17 cellular contexts compared by ENCODE assay signal in genomic region chr7:81666209-81666608, GRCh38.
DNase-seq lines count a peak whose midpoint lies in the region; ATAC-seq, FAIRE-seq and TF ChIP-seq lines count a peak whose summit lies in the region.
"Had no signal": no experiment of that assay in that cellular context is flagged by ENCODE, and none has a peak within 500 bp of the region (broad histone marks: within the 10 kb centered on the region; RNA-seq: fewer than 3 reads in every experiment).

No MANE protein-coding gene starts in this region.

- H3K18ac ChIP-seq in H9 (ENCODE audit: insufficient read length, low read depth, low read length) (no peak overlapping the region), IMR-90 (ENCODE audit: low read depth, low read length) (no peak overlapping the region)

- H3K27ac Mint-ChIP-seq in H9 (peak overlapping the region in 2 of 3 experiments; percentile 51 to 94; a peak in 5 of 7 replicates), osteocyte (ENCODE audit: unreplicated experiment) (peak overlapping the region; percentile 84)
- H3K27ac Mint-ChIP-seq: CD4-positive, alpha-beta memory T cell had no signal

- H3K4me1 Mint-ChIP-seq in H9 (peaks cover 46 to 48% of the 10 kb centered on the region in 2 experiments), osteocyte (ENCODE audit: unreplicated experiment) (peaks cover 71% of the 10 kb centered on the region)
- H3K4me1 Mint-ChIP-seq: CD4-positive, alpha-beta memory T cell had no signal

- H3K27me3 ChIP-seq in H9 (ENCODE audit: insufficient read depth, low read length) (no peaks in the 10 kb centered on the region), IMR-90 (ENCODE audit: control insufficient read depth, insufficient read depth, low read length) (no peaks in the 10 kb centered on the region), GM12878 (replicated peaks in 1 of 2; ENCODE audit: control insufficient read depth in 2 of 2, insufficient read depth in 2 of 2, low read length in 1 of 2) (no peaks in the 10 kb centered on the region)

- H3K14ac ChIP-seq in H9 (ENCODE audit: insufficient read depth, low read length) (no peak overlapping the region), IMR-90 (replicated peaks; ENCODE audit: low read depth, low read length) (no peak overlapping the region)

- H4K20me1 ChIP-seq in H9 (ENCODE audit: control insufficient read depth, insufficient read depth, insufficient read length) = no peaks in the 10 kb centered on the region
- no peaks in the 10 kb centered on the region for H4K20me1 ChIP-seq in IMR-90 (ENCODE audit: insufficient read depth, low read length)
- H4K20me1 ChIP-seq in GM12878 (ENCODE audit: control insufficient read depth, insufficient read depth) = no peaks in the 10 kb centered on the region

- no peaks in the 10 kb centered on the region; the same call in 1 of the 2 replicates for H3K4me1 ChIP-seq in H9 (ENCODE audit: insufficient read depth, low read length)
- H3K4me1 ChIP-seq in IMR-90 (ENCODE audit: control insufficient read depth, insufficient read depth, low read length) = peaks cover 6% of the 10 kb centered on the region
- H3K4me1 ChIP-seq in GM12878 (ENCODE audit: control insufficient read depth, insufficient read depth, low read length) = no peaks in the 10 kb centered on the region

- WGBS in H9 (ENCODE audit: extremely low coverage, insufficient read length, low lambda C conversion rate) = no CpG with 5 or more reads among the region's 1 CpG
- no CpG with 5 or more reads among the region's 1 CpG for WGBS in IMR-90 (ENCODE audit: extremely low coverage in 2 of 2, insufficient read length in 1 of 2), 2 experiments
- WGBS in GM12878 (ENCODE audit: insufficient coverage, insufficient replicate concordance, low lambda C conversion rate, missing lambda C conversion rate) = 0% methylated on average over 1 of the region's 1 CpG

- H2BK12ac ChIP-seq in H9 (ENCODE audit: insufficient read length, low read depth, low read length) = no peak overlapping the region

- TF ChIP-seq RAD21 in IMR-90 (IDR thresholded peaks at IDR 0.05; ENCODE audit: low read length) (no peak), GM12878 (IDR thresholded peaks at IDR 0.05; ENCODE audit: insufficient read depth, low read depth, low read length) (no peak)

- H3K56ac ChIP-seq in H9 (ENCODE audit: insufficient read length, low read depth, low read length) (no peak overlapping the region), IMR-90 (ENCODE audit: extremely low read depth, insufficient read depth, low read length) (no peak overlapping the region)

- dilution Hi-C loops in IMR-90 (cut with HindIII; ENCODE audit: low sequenced_read_pairs, unreplicated experiment) = no loop called here

- intact Hi-C loops in IMR-90 (cut with micrococcal nuclease) (no loop called here), GM12878 (cut with micrococcal nuclease; ENCODE audit: unreplicated experiment) (no loop called here)

- no peaks in the 10 kb centered on the region for H3K23me2 ChIP-seq in H9 (ENCODE audit: insufficient read length, low read depth, low read length, poor library complexity, severe bottlenecking)

- no peaks in the 10 kb centered on the region for H3K9me3 ChIP-seq in H9 (ENCODE audit: control insufficient read depth, low read depth, low read length)
- peaks cover 5% of the 10 kb centered on the region; the same call in 1 of the 2 replicates for H3K9me3 ChIP-seq in IMR-90 (ENCODE audit: control insufficient read depth, insufficient read depth, low read length)
- H3K9me3 ChIP-seq in GM12878 (replicated peaks; ENCODE audit: control insufficient read depth, insufficient read depth, low read length) = no peaks in the 10 kb centered on the region

- no peak overlapping the region for H4K8ac ChIP-seq in H9 (replicated peaks; ENCODE audit: insufficient read length, low read depth, low read length)
- H4K8ac ChIP-seq in IMR-90 (ENCODE audit: low read depth in 2 of 2, low read length in 2 of 2) = no peak overlapping the region

- H3K79me1 ChIP-seq in H9 (ENCODE audit: insufficient read depth, low read depth, low read length, poor library complexity, severe bottlenecking) = no peaks in the 10 kb centered on the region
- no peaks in the 10 kb centered on the region for H3K79me1 ChIP-seq in IMR-90 (ENCODE audit: low read depth in 1 of 2, low read length in 2 of 2)

- H2BK120ac ChIP-seq in H9 (ENCODE audit: low read depth, low read length, poor library complexity, severe bottlenecking) = no peak overlapping the region
- H2BK120ac ChIP-seq in IMR-90 (ENCODE audit: low read depth, low read length) = no peak overlapping the region

- RAD21 ChIA-PET in GM12878 (lab: Charles Lee; ENCODE audit: unreplicated experiment) = interaction anchor here (1.2 to 1.5 kb wide), 2 partner anchors 11 to 165 kb away, joined by 3 to 7 read pairs; no protein-coding TSS in a partner anchor

- SMC1A ChIA-PET in GM12878 (lab: Charles Lee; ENCODE audit: uncharacterized antibody, unreplicated experiment) = interaction anchor here (0.7 to 1.5 kb wide), 4 partner anchors 10 to 165 kb away, joined by 3 to 8 read pairs (median 4); no protein-coding TSS in a partner anchor

- BruUV-seq in IMR-90 (replicated peaks; lab: Mats Ljungman, UMichigan) (no TSS peak), GM12878 (replicated peaks; lab: Mats Ljungman, UMichigan) (no TSS peak)

- H4K91ac ChIP-seq in H9 (ENCODE audit: insufficient read length, low read depth, low read length) = no peak overlapping the region
- no peak overlapping the region for H4K91ac ChIP-seq in IMR-90 (ENCODE audit: insufficient read depth, low read depth, low read length)

- no peak overlapping the region for H2AK5ac ChIP-seq in H9 (ENCODE audit: insufficient read length, low read length)
- no peak overlapping the region for H2AK5ac ChIP-seq in IMR-90 (ENCODE audit: low read depth, low read length)

- H3K9me1 ChIP-seq in IMR-90 (ENCODE audit: insufficient read depth, low read length) = no peaks in the 10 kb centered on the region

- no peak overlapping the region for H3K4me2 ChIP-seq in H9 (ENCODE audit: insufficient read depth, insufficient read length, low read length)
- no peak overlapping the region for H3K4me2 ChIP-seq in IMR-90 (ENCODE audit: low read depth, low read length)
- no peak overlapping the region for H3K4me2 ChIP-seq in GM12878 (ENCODE audit: control insufficient read depth, insufficient read depth)

- H2AK9ac ChIP-seq in IMR-90 (replicated peaks; ENCODE audit: low read depth, low read length, poor library complexity) = no peak overlapping the region

- H3K23ac ChIP-seq in H9 (ENCODE audit: insufficient read length, low read depth, low read length) (no peak overlapping the region), IMR-90 (ENCODE audit: low read depth, low read length) (no peak overlapping the region)

- H3K27me3 Mint-ChIP-seq in H9 (ENCODE audit: low read depth) = no peaks in the 10 kb centered on the region
- no peaks in the 10 kb centered on the region for H3K27me3 Mint-ChIP-seq in osteocyte (ENCODE audit: unreplicated experiment)
- H3K27me3 Mint-ChIP-seq: CD4-positive, alpha-beta memory T cell had no signal

- no peak overlapping the region for H3T11ph ChIP-seq in H9 (ENCODE audit: low read length)

- H3K4ac ChIP-seq in H9 (ENCODE audit: low read depth, low read length) (no peak overlapping the region), IMR-90 (ENCODE audit: low read depth, low read length) (no peak overlapping the region)

- H2AFZ ChIP-seq in H9 (ENCODE audit: low read length) (no peak overlapping the region), IMR-90 (replicated peaks; ENCODE audit: low read length, poor library complexity) (no peak overlapping the region), GM12878 (ENCODE audit: control insufficient read depth, low read depth, low read length) (no peak overlapping the region)

- H3K36me3 Mint-ChIP-seq in H9 (ENCODE audit: insufficient read depth in 1 of 3, low read depth in 3 of 3) = peaks cover 0 to 2% (median 0%) of the 10 kb centered on the region in 3 experiments; a peak in 3 of 7 replicates
- H3K36me3 Mint-ChIP-seq in osteocyte (ENCODE audit: unreplicated experiment) = peaks cover 14% of the 10 kb centered on the region
- H3K36me3 Mint-ChIP-seq: CD4-positive, alpha-beta memory T cell had no signal

- DNase-seq in H9 = no peak
- peak; percentile 58 for DNase-seq in IMR-90
- no peak for DNase-seq in GM12878 (ENCODE audit: low read depth, low spot score)
- DNase-seq in osteocyte (ENCODE audit: extremely low spot score, unreplicated experiment) = no peak
- no peak for DNase-seq in EL
- no peak for DNase-seq in DMS114 treated with DMSO at 0.1 percent for 48 hours (lab: John Stamatoyannopoulos, UW; ENCODE audit: unreplicated experiment)
- DNase-seq: C1 segment of cervical spinal cord; Calu3; CD4-positive, alpha-beta memory T cell; COR-L47; DMS53; DMS79 treated with DMSO at 0.1 percent for 48 hours; GOT3; HCEC 1CT had no signal

- no peak overlapping the region for H3K4me3 ChIP-seq in IMR-90 (ENCODE audit: insufficient read depth, low read depth, low read length)
- H3K4me3 ChIP-seq in GM12878 = no peak overlapping the region

- H3K9ac ChIP-seq in H9 (ENCODE audit: extremely low read depth, insufficient read length, low read length) (no peak overlapping the region), IMR-90 (ENCODE audit: low read depth, low read length) (no peak overlapping the region), GM12878 (ENCODE audit: control insufficient read depth, insufficient read depth, low read length) (no peak overlapping the region)

- H3K36me3 ChIP-seq in IMR-90 (ENCODE audit: control insufficient read depth, insufficient read depth, low read length) (no peaks in the 10 kb centered on the region), GM12878 (ENCODE audit: control insufficient read depth in 2 of 2, insufficient read depth in 2 of 2, low read length in 1 of 2) (no peaks in the 10 kb centered on the region)

- no peak for TF ChIP-seq EP300 in GM12878 (IDR thresholded peaks at IDR 0.05; ENCODE audit: borderline replicate concordance in 1 of 2, control insufficient read depth in 1 of 2, low read depth in 2 of 2, low read length in 2 of 2)

- in situ Hi-C loops in IMR-90 (cut with MboI; ENCODE audit: low sequenced_read_pairs) = no loop called here
- in situ Hi-C loops in GM12878 (cut with MboI) = no loop called here

- CTCF ChIA-PET in IMR-90 (lab: Yijun Ruan, JAX) = interaction anchor here (1.3 kb wide), 1 partner anchor 26 kb away, joined by 5 read pairs; no protein-coding TSS in a partner anchor
- CTCF ChIA-PET in GM12878 (lab: Yijun Ruan, JAX) = interaction anchor here (1.2 to 3.0 kb wide), 4 partner anchors 9 to 167 kb away, joined by 3 to 12 read pairs (median 4); no protein-coding TSS in a partner anchor

- H2BK20ac ChIP-seq in H9 (ENCODE audit: low read depth, low read length, poor library complexity, severe bottlenecking) (no peak overlapping the region), IMR-90 (ENCODE audit: low read depth, low read length) (no peak overlapping the region)

- H3K27ac ChIP-seq in H9 (ENCODE audit: insufficient read length, low read depth, low read length) = no peak overlapping the region
- H3K27ac ChIP-seq in IMR-90 (ENCODE audit: insufficient read depth, low read length) = no peak overlapping the region
- H3K27ac ChIP-seq in GM12878 (ENCODE audit: control insufficient read depth, insufficient read depth) = no peak overlapping the region

- POLR2A ChIA-PET in IMR-90 (lab: Charles Lee; ENCODE audit: unreplicated experiment) (no interaction called here), GM12878 (lab: Charles Lee) (no interaction called here)

- TF ChIP-seq CTCF in H9 (conservative IDR thresholded peaks at IDR 0.05) = no peak
- TF ChIP-seq CTCF in IMR-90 (conservative IDR thresholded peaks at IDR 0.05; ENCODE audit: low read depth, low read length) = no peak
- no peak for TF ChIP-seq CTCF in GM12878 (IDR thresholded peaks at IDR 0.05 in 2 of 3, conservative IDR thresholded peaks at IDR 0.05 in 1 of 3; ENCODE audit: control insufficient read depth in 2 of 3, extremely low read depth in 1 of 3, insufficient read depth in 1 of 3, low read depth in 3 of 3, low read length in 3 of 3)
- no peak for TF ChIP-seq CTCF in osteocyte (IDR thresholded peaks at IDR 0.05)

- FAIRE-seq in GM12878 (lab: Jason Lieb, UNC) = peak; percentile 27
- FAIRE-seq: GM19239, H54 had no signal

- ATAC-seq in IMR-90 (ENCODE audit: low read depth) (peak; percentile 58), GM12878 (no peak), HG03432 (IDR thresholded peaks at IDR 0.05; ENCODE audit: unreplicated experiment) (no peak)

- H3K79me2 ChIP-seq in H9 (ENCODE audit: insufficient read depth, low read length) (no peaks in the 10 kb centered on the region), GM12878 (ENCODE audit: control insufficient read depth, insufficient read depth, low read length) (no peaks in the 10 kb centered on the region)

- no peaks in the 10 kb centered on the region; a peak in 1 of 5 replicates for H3K9me3 Mint-ChIP-seq in H9
- H3K9me3 Mint-ChIP-seq in osteocyte (ENCODE audit: unreplicated experiment) = peaks cover 9% of the 10 kb centered on the region

- H4K5ac ChIP-seq in H9 (ENCODE audit: insufficient read length, low read depth, low read length) (no peak overlapping the region), IMR-90 (ENCODE audit: low read depth, low read length) (no peak overlapping the region)

- no peak overlapping the region; a peak in 1 of 5 replicates for H3K4me3 Mint-ChIP-seq in H9
- no peak overlapping the region for H3K4me3 Mint-ChIP-seq in osteocyte (ENCODE audit: unreplicated experiment)
- H3K4me3 Mint-ChIP-seq: CD4-positive, alpha-beta memory T cell had no signal

- H2BK5ac ChIP-seq in H9 (ENCODE audit: insufficient read length, low read length) = no peak overlapping the region
- H2BK5ac ChIP-seq in IMR-90 (ENCODE audit: low read depth, low read length, poor library complexity, severe bottlenecking) = peak overlapping the region; percentile 67

- TF ChIP-seq POLR2A in IMR-90 (IDR thresholded peaks at IDR 0.05; ENCODE audit: low read depth, low read length) = no peak
- no peak for TF ChIP-seq POLR2A in GM12878 (IDR thresholded peaks at IDR 0.05; ENCODE audit: low read depth, low read length)

- H2BK15ac ChIP-seq in H9 (ENCODE audit: low read depth, low read length) (no peak overlapping the region), IMR-90 (ENCODE audit: low read depth, low read length) (no peak overlapping the region)
